In genomic region chr19:14006766-14007562, GRCh38 we compare ENCODE assay signal across 1 cellular context.
A peak's percentile ranks its signal among the peaks of the same experiment; 100 is the strongest.
TF ChIP-seq lines count a peak whose summit lies in the region.

No MANE protein-coding gene starts in this region.

TF ChIP-seq in HepG2, 621 proteins besides CTCF, POLR2A, EP300 and RAD21 (continued from another document and continues in another):
- TF ChIP-seq RERE (CRISPR knock-in tag; IDR thresholded peaks at IDR 0.05; ENCODE audit: low read depth) (no peak; the same call in 1 of the 2 replicates), HNRNPL (IDR thresholded peaks at IDR 0.05; ENCODE audit: low read depth, low read length) (no peak), ZNF18 (CRISPR knock-in tag; IDR thresholded peaks at IDR 0.05; ENCODE audit: insufficient replicate concordance) (no peak), NCOA2 (CRISPR knock-in tag; IDR thresholded peaks at IDR 0.05) (peak; percentile 26; the same call in 1 of the 2 replicates), ETV5 (CRISPR knock-in tag; IDR thresholded peaks at IDR 0.05; ENCODE audit: borderline replicate concordance) (0 out of 2 replicates have a peak, but pooled peaks have one; percentile 51), U2AF1 (optimal IDR thresholded peaks at IDR 0.05; ENCODE audit: low read depth, low read length) (no peak), HINFP (CRISPR knock-in tag; IDR thresholded peaks at IDR 0.05; ENCODE audit: low read depth) (no peak), RBM39 (IDR thresholded peaks at IDR 0.05; ENCODE audit: low read depth, low read length, poor library complexity, severe bottlenecking) (no peak), ZNF562 (CRISPR knock-in tag; IDR thresholded peaks at IDR 0.05; ENCODE audit: borderline replicate concordance) (no peak), FOSL2 (CRISPR knock-in tag; IDR thresholded peaks at IDR 0.05) (peak; percentile 52; the same call in 1 of the 2 replicates), ELF4 (CRISPR knock-in tag; IDR thresholded peaks at IDR 0.05; ENCODE audit: borderline replicate concordance) (no peak), ZNF326 (CRISPR knock-in tag; IDR thresholded peaks at IDR 0.05; ENCODE audit: borderline replicate concordance) (no peak), ZFAT (CRISPR knock-in tag; conservative IDR thresholded peaks at IDR 0.05) (no peak), PAXIP1 (CRISPR knock-in tag; conservative IDR thresholded peaks at IDR 0.05) (peak; percentile 22; the same call in 1 of the 2 replicates), U2AF2 (IDR thresholded peaks at IDR 0.05; ENCODE audit: low read depth, low read length) (no peak), MED1 (CRISPR knock-in tag; IDR thresholded peaks at IDR 0.05) (no peak), CEBPB (IDR thresholded peaks at IDR 0.05; ENCODE audit: borderline replicate concordance, low read depth, low read length) (no peak), NKX3-1 (CRISPR knock-in tag; IDR thresholded peaks at IDR 0.05) (no peak), FUBP1 (CRISPR knock-in tag; IDR thresholded peaks at IDR 0.05; ENCODE audit: borderline replicate concordance) (no peak), THAP7 (CRISPR knock-in tag; IDR thresholded peaks at IDR 0.05) (peak; percentile 80; the same call in 1 of the 2 replicates), HNRNPH1 (optimal IDR thresholded peaks at IDR 0.05; ENCODE audit: low read depth, low read length) (no peak), ZNF235 (CRISPR knock-in tag; IDR thresholded peaks at IDR 0.05; ENCODE audit: borderline replicate concordance) (no peak; the same call in 1 of the 2 replicates), ZMAT5 (CRISPR knock-in tag; IDR thresholded peaks at IDR 0.05; ENCODE audit: borderline replicate concordance, low read depth) (no peak), SKI (IDR thresholded peaks at IDR 0.05; ENCODE audit: partially characterized antibody) (peak; percentile 34), ZSCAN21 (CRISPR knock-in tag; IDR thresholded peaks at IDR 0.05; ENCODE audit: borderline replicate concordance) (peak; percentile 81; the same call in 1 of the 2 replicates), ZNF569 (CRISPR knock-in tag; IDR thresholded peaks at IDR 0.05; ENCODE audit: borderline replicate concordance) (no peak), ZNF772 (CRISPR knock-in tag; IDR thresholded peaks at IDR 0.05) (peak; percentile 91), MAFF (IDR thresholded peaks at IDR 0.05; ENCODE audit: low read depth, low read length) (no peak), ZSCAN9 (CRISPR knock-in tag; IDR thresholded peaks at IDR 0.05; ENCODE audit: borderline replicate concordance) (peak; percentile 86; the same call in 1 of the 2 replicates), ZNF143 (CRISPR knock-in tag; IDR thresholded peaks at IDR 0.05) (no peak; the same call in none of the 2 replicates), CHD4 (IDR thresholded peaks at IDR 0.05; ENCODE audit: borderline replicate concordance, low read length) (peak; percentile 56; the same call in 1 of the 2 replicates), SRF (IDR thresholded peaks at IDR 0.05; ENCODE audit: low read depth, low read length) (no peak), MYPOP (CRISPR knock-in tag; IDR thresholded peaks at IDR 0.05) (peak; percentile 49; the same call in 1 of the 2 replicates), ZSCAN22 (CRISPR knock-in tag; IDR thresholded peaks at IDR 0.05) (no peak), ZNF644 (CRISPR knock-in tag; IDR thresholded peaks at IDR 0.05; ENCODE audit: low read depth) (no peak), TERF1 (CRISPR knock-in tag; IDR thresholded peaks at IDR 0.05) (no peak), CC2D1A (CRISPR knock-in tag; IDR thresholded peaks at IDR 0.05) (no peak), NCOA5 (CRISPR knock-in tag; IDR thresholded peaks at IDR 0.05) (no peak), ADNP (CRISPR knock-in tag; IDR thresholded peaks at IDR 0.05) (no peak), ATF7 (IDR thresholded peaks at IDR 0.05) (peak; percentile 100), ATF7 (CRISPR knock-in tag; IDR thresholded peaks at IDR 0.05) (peak; percentile 100), ZFP62 (CRISPR knock-in tag; IDR thresholded peaks at IDR 0.05) (no peak), ERF (CRISPR knock-in tag; IDR thresholded peaks at IDR 0.05) (no peak; the same call in none of the 2 replicates), REXO4 (CRISPR knock-in tag; IDR thresholded peaks at IDR 0.05; ENCODE audit: borderline replicate concordance) (no peak), ZNF556 (CRISPR knock-in tag; IDR thresholded peaks at IDR 0.05; ENCODE audit: borderline replicate concordance) (no peak), NR2F6 (IDR thresholded peaks at IDR 0.05) (no peak), NR2F6 (CRISPR knock-in tag; IDR thresholded peaks at IDR 0.05) (no peak), ZNF180 (CRISPR knock-in tag; IDR thresholded peaks at IDR 0.05; ENCODE audit: borderline replicate concordance, low read depth) (no peak), HIVEP1 (CRISPR knock-in tag; IDR thresholded peaks at IDR 0.05) (peak; percentile 75; the same call in 1 of the 2 replicates), MTA1 (CRISPR knock-in tag; IDR thresholded peaks at IDR 0.05; ENCODE audit: borderline replicate concordance) (no peak; the same call in 1 of the 2 replicates), MED13 (CRISPR knock-in tag; IDR thresholded peaks at IDR 0.05) (no peak), SRY (CRISPR knock-in tag; IDR thresholded peaks at IDR 0.05) (0 out of 2 replicates have a peak, but pooled peaks have one; percentile 42), ZNF839 (CRISPR knock-in tag; IDR thresholded peaks at IDR 0.05; ENCODE audit: borderline replicate concordance) (peak; percentile 91; the same call in 1 of the 2 replicates)
